ENCODE assay signal across 22 cellular contexts in genomic region chr18:7677001-7677400, GRCh38.
"Had no signal": no experiment of that assay in that cellular context is flagged by ENCODE, and none has a peak within 500 bp of the region (broad histone marks: within the 10 kb centered on the region; RNA-seq: fewer than 3 reads in every experiment).

No MANE protein-coding gene starts in this region.

- FAIRE-seq: bronchial epithelial cell had no signal

- H3K27ac Mint-ChIP-seq: activated CD4-positive, alpha-beta T cell treated with anti-CD3 and anti-CD28 coated beads, Interleukin-2, amount 10 ng/mL, durations not matched to agents 24 days and 14 days; activated CD8-positive, alpha-beta T cell treated with anti-CD3 and anti-CD28 coated beads for 36 hours; activated naive CD8-positive, alpha-beta T cell treated with anti-CD3 and anti-CD28 coated beads, Interleukin-2, amount 50 U/mL, for 24 hours; activated T-cell treated with anti-CD3 and anti-CD28 coated beads, Interleukin-2, amount 50 U/mL, for 24 hours; activated T-helper 2 cell treated with anti-CD3 and anti-CD28 coated beads, Interferon-gamma antibody, Interleukin-2, Interleukin-4, amounts not matched to agents 10 μg/mL and 5 μg/mL and 100 μg/mL, durations not matched to agents 14 hours and 24 hours and 36 hours; effector memory CD8-positive, alpha-beta T cell; immature natural killer cell; memory B cell; stimulated activated effector memory CD8-positive, alpha-beta T cell treated with anti-CD3 and anti-CD28 coated beads, Interleukin-12 subunit alpha, Interleukin-12 subunit beta, amount 100 ng/mL, for 72 hours had no signal

- H3K36me3 ChIP-seq: gastrocnemius medialis, right lobe of liver, SJSA1, stomach, upper lobe of left lung had no signal

- H3K4me1 Mint-ChIP-seq: activated CD4-positive, alpha-beta T cell treated with anti-CD3 and anti-CD28 coated beads, Interleukin-2, amount 10 ng/mL, durations not matched to agents 24 days and 14 days; activated naive CD8-positive, alpha-beta T cell treated with anti-CD3 and anti-CD28 coated beads, Interleukin-2, amount 50 U/mL, for 24 hours; immature natural killer cell; memory B cell; stimulated activated effector memory CD8-positive, alpha-beta T cell treated with anti-CD3 and anti-CD28 coated beads, Interleukin-12 subunit alpha, Interleukin-12 subunit beta, amount 100 ng/mL, for 72 hours had no signal

- DNase-seq: activated CD4-positive, alpha-beta T cell treated with anti-CD3 and anti-CD28 coated beads, Interleukin-2, amount 10 ng/mL, durations not matched to agents 24 days and 14 days; activated CD8-positive, alpha-beta T cell treated with anti-CD3 and anti-CD28 coated beads for 36 hours; activated naive CD4-positive, alpha-beta T cell treated with Interleukin-2 at 50 U/mL for 16 hours; activated naive CD8-positive, alpha-beta T cell treated with anti-CD3 and anti-CD28 coated beads, Interleukin-2, amount 50 U/mL, for 24 hours; activated T-cell treated with anti-CD3 and anti-CD28 coated beads, Interleukin-2, amount 50 U/mL, for 24 hours; aorta; cerebellar nuclear complex; effector memory CD8-positive, alpha-beta T cell; gastrocnemius medialis; immature natural killer cell; kidney glomerular epithelial cell; left ventricle myocardium superior; right lobe of liver; stimulated activated CD4-positive, alpha-beta T cell treated with anti-CD3 and anti-CD28 coated beads, Interleukin-4, amount 100 ng/mL, for 24 hours; stomach had no signal

- H3K4me1 ChIP-seq: right lobe of liver, SJSA1 had no signal

- H3K4me2 ChIP-seq: smooth muscle cell had no signal

- ATAC-seq: activated CD8-positive, alpha-beta T cell treated with anti-CD3 and anti-CD28 coated beads for 36 hours; activated naive CD8-positive, alpha-beta T cell treated with anti-CD3 and anti-CD28 coated beads, Interleukin-2, amount 50 U/mL, for 24 hours; effector memory CD8-positive, alpha-beta T cell; right lobe of liver; stimulated activated effector memory CD8-positive, alpha-beta T cell treated with anti-CD3 and anti-CD28 coated beads, Interleukin-12 subunit alpha, Interleukin-12 subunit beta, amount 100 ng/mL, for 72 hours had no signal

- H3K27ac ChIP-seq: right lobe of liver, SJSA1, stomach, upper lobe of left lung had no signal

- H3K27me3 Mint-ChIP-seq: activated CD4-positive, alpha-beta T cell treated with anti-CD3 and anti-CD28 coated beads, Interleukin-2, amount 10 ng/mL, durations not matched to agents 24 days and 14 days; activated CD8-positive, alpha-beta T cell treated with anti-CD3 and anti-CD28 coated beads for 36 hours; activated naive CD8-positive, alpha-beta T cell treated with anti-CD3 and anti-CD28 coated beads, Interleukin-2, amount 50 U/mL, for 24 hours; activated T-cell treated with anti-CD3 and anti-CD28 coated beads, Interleukin-2, amount 50 U/mL, for 24 hours; effector memory CD8-positive, alpha-beta T cell; memory B cell had no signal

- H3K36me3 Mint-ChIP-seq: immature natural killer cell; memory B cell; stimulated activated effector memory CD8-positive, alpha-beta T cell treated with anti-CD3 and anti-CD28 coated beads, Interleukin-12 subunit alpha, Interleukin-12 subunit beta, amount 100 ng/mL, for 72 hours had no signal

- H3K4me3 Mint-ChIP-seq: activated CD4-positive, alpha-beta T cell treated with anti-CD3 and anti-CD28 coated beads, Interleukin-2, amount 10 ng/mL, durations not matched to agents 24 days and 14 days; activated CD8-positive, alpha-beta T cell treated with anti-CD3 and anti-CD28 coated beads for 36 hours; activated naive CD8-positive, alpha-beta T cell treated with anti-CD3 and anti-CD28 coated beads, Interleukin-2, amount 50 U/mL, for 24 hours; activated T-cell treated with anti-CD3 and anti-CD28 coated beads, Interleukin-2, amount 50 U/mL, for 24 hours; effector memory CD8-positive, alpha-beta T cell; immature natural killer cell; memory B cell; stimulated activated effector memory CD8-positive, alpha-beta T cell treated with anti-CD3 and anti-CD28 coated beads, Interleukin-12 subunit alpha, Interleukin-12 subunit beta, amount 100 ng/mL, for 72 hours had no signal

- H3K9me3 ChIP-seq: gastrocnemius medialis, right lobe of liver, SJSA1, stomach, upper lobe of left lung had no signal

- H3K27me3 ChIP-seq: gastrocnemius medialis, right lobe of liver, SJSA1, stomach, upper lobe of left lung had no signal

- H3K9me3 Mint-ChIP-seq: activated CD4-positive, alpha-beta T cell treated with anti-CD3 and anti-CD28 coated beads, Interleukin-2, amount 10 ng/mL, durations not matched to agents 24 days and 14 days; activated CD8-positive, alpha-beta T cell treated with anti-CD3 and anti-CD28 coated beads for 36 hours; activated naive CD8-positive, alpha-beta T cell treated with anti-CD3 and anti-CD28 coated beads, Interleukin-2, amount 50 U/mL, for 24 hours; activated T-cell treated with anti-CD3 and anti-CD28 coated beads, Interleukin-2, amount 50 U/mL, for 24 hours; activated T-helper 2 cell treated with anti-CD3 and anti-CD28 coated beads, Interferon-gamma antibody, Interleukin-2, Interleukin-4, amounts not matched to agents 10 μg/mL and 5 μg/mL and 100 μg/mL, durations not matched to agents 14 hours and 24 hours and 36 hours; effector memory CD8-positive, alpha-beta T cell; stimulated activated effector memory CD8-positive, alpha-beta T cell treated with anti-CD3 and anti-CD28 coated beads, Interleukin-12 subunit alpha, Interleukin-12 subunit beta, amount 100 ng/mL, for 72 hours had no signal

- H3K4me3 ChIP-seq: gastrocnemius medialis, right lobe of liver, SJSA1, smooth muscle cell, stomach, upper lobe of left lung had no signal
